Comparison of ENCODE assay signal across 32 cellular contexts in genomic region chr1:33738976-33739375, GRCh38.
"Had no signal": no experiment of that assay in that cellular context is flagged by ENCODE, and none has a peak within 500 bp of the region (broad histone marks: within the 10 kb centered on the region; RNA-seq: fewer than 3 reads in every experiment).

No MANE protein-coding gene starts in this region.

- H3K36me3 ChIP-seq: adrenal gland, brain microvascular endothelial cell, breast epithelium had no signal

- H3K4me1 ChIP-seq: adrenal gland, body of pancreas, breast epithelium had no signal

- H3K27me3 ChIP-seq: adrenal gland, body of pancreas, brain microvascular endothelial cell had no signal

- H3K9me3 Mint-ChIP-seq: activated B cell treated with CpG ODN at 0.5 μM for 24 hours; activated CD4-positive, alpha-beta memory T cell treated with anti-CD3 and anti-CD28 coated beads for 36 hours; activated CD4-positive, alpha-beta T cell treated with anti-CD3 and anti-CD28 coated beads, Interleukin-2, amount 10 ng/mL, durations not matched to agents 24 days and 14 days; activated CD8-positive, alpha-beta T cell treated with anti-CD3 and anti-CD28 coated beads for 36 hours; activated naive CD4-positive, alpha-beta T cell treated with anti-CD3 and anti-CD28 coated beads for 36 hours; activated naive CD4-positive, alpha-beta T cell treated with anti-CD3 and anti-CD28 coated beads, Interleukin-2, amount 50 U/mL, for 72 hours; activated naive CD8-positive, alpha-beta T cell treated with anti-CD3 and anti-CD28 coated beads for 36 hours; activated T-cell treated with anti-CD3 and anti-CD28 coated beads, Interleukin-2, amount 50 U/mL, for 4 hours; activated T-cell treated with anti-CD3 and anti-CD28 coated beads, Interleukin-2, amount 50 U/mL, for 72 hours; activated T-helper 1 cell treated with anti-CD3 and anti-CD28 coated beads, Interleukin-12 subunit alpha, Interleukin-12 subunit beta, Interleukin-2, Interleukin-4 antibody, amounts not matched to agents 30 ng/mL and 10 ng/mL and 1 ng/mL, durations not matched to agents 14 hours and 24 hours and 36 hours; activated T-helper 17 cell treated with anti-CD3 and anti-CD28 coated beads, Interleukin-2, amount 50 U/mL, for 72 hours; T-cell had no signal

- H3K27ac Mint-ChIP-seq: activated B cell treated with CpG ODN at 0.5 μM for 24 hours; activated CD4-positive, alpha-beta memory T cell treated with anti-CD3 and anti-CD28 coated beads for 36 hours; activated CD4-positive, alpha-beta T cell treated with anti-CD3 and anti-CD28 coated beads, Interleukin-2, amount 10 ng/mL, durations not matched to agents 24 days and 14 days; activated CD8-positive, alpha-beta T cell treated with anti-CD3 and anti-CD28 coated beads for 36 hours; activated naive CD4-positive, alpha-beta T cell treated with anti-CD3 and anti-CD28 coated beads for 36 hours; activated naive CD4-positive, alpha-beta T cell treated with anti-CD3 and anti-CD28 coated beads, Interleukin-2, amount 50 U/mL, for 72 hours; activated naive CD8-positive, alpha-beta T cell treated with anti-CD3 and anti-CD28 coated beads for 36 hours; activated T-cell treated with anti-CD3 and anti-CD28 coated beads, Interleukin-2, amount 50 U/mL, for 72 hours; activated T-helper 1 cell treated with anti-CD3 and anti-CD28 coated beads, Interleukin-12 subunit alpha, Interleukin-12 subunit beta, Interleukin-2, Interleukin-4 antibody, amounts not matched to agents 30 ng/mL and 10 ng/mL and 1 ng/mL, durations not matched to agents 14 hours and 24 hours and 36 hours; activated T-helper 17 cell treated with anti-CD3 and anti-CD28 coated beads, Interleukin-2, amount 50 U/mL, for 72 hours; T-cell; T-helper 17 cell had no signal

- H3K4me1 Mint-ChIP-seq: activated B cell treated with CpG ODN at 0.5 μM for 24 hours; activated CD4-positive, alpha-beta T cell treated with anti-CD3 and anti-CD28 coated beads, Interleukin-2, amount 10 ng/mL, durations not matched to agents 24 days and 14 days; activated naive CD8-positive, alpha-beta T cell treated with anti-CD3 and anti-CD28 coated beads for 36 hours; activated T-helper 17 cell treated with anti-CD3 and anti-CD28 coated beads, Interleukin-2, amount 50 U/mL, for 72 hours; T-cell had no signal

- H3K27ac ChIP-seq: adrenal gland, body of pancreas, brain microvascular endothelial cell, breast epithelium, VCaP had no signal

- ATAC-seq: activated CD8-positive, alpha-beta T cell treated with anti-CD3 and anti-CD28 coated beads for 36 hours; activated naive CD4-positive, alpha-beta T cell treated with anti-CD3 and anti-CD28 coated beads, Interleukin-2, amount 50 U/mL, for 72 hours; activated T-cell treated with anti-CD3 and anti-CD28 coated beads, Interleukin-2, amount 50 U/mL, for 4 hours; activated T-cell treated with anti-CD3 and anti-CD28 coated beads, Interleukin-2, amount 50 U/mL, for 72 hours; activated T-helper 17 cell treated with anti-CD3 and anti-CD28 coated beads, Interleukin-2, amount 50 U/mL, for 72 hours; body of pancreas; T-cell; T-helper 17 cell had no signal

- H3K4me3 Mint-ChIP-seq: activated B cell treated with CpG ODN at 0.5 μM for 24 hours; activated CD4-positive, alpha-beta memory T cell treated with anti-CD3 and anti-CD28 coated beads for 36 hours; activated CD4-positive, alpha-beta T cell treated with anti-CD3 and anti-CD28 coated beads, Interleukin-2, amount 10 ng/mL, durations not matched to agents 24 days and 14 days; activated CD8-positive, alpha-beta T cell treated with anti-CD3 and anti-CD28 coated beads for 36 hours; activated naive CD4-positive, alpha-beta T cell treated with anti-CD3 and anti-CD28 coated beads for 36 hours; activated naive CD8-positive, alpha-beta T cell treated with anti-CD3 and anti-CD28 coated beads for 36 hours; activated T-cell treated with anti-CD3 and anti-CD28 coated beads, Interleukin-2, amount 50 U/mL, for 4 hours; activated T-cell treated with anti-CD3 and anti-CD28 coated beads, Interleukin-2, amount 50 U/mL, for 72 hours; activated T-helper 1 cell treated with anti-CD3 and anti-CD28 coated beads, Interleukin-12 subunit alpha, Interleukin-12 subunit beta, Interleukin-2, Interleukin-4 antibody, amounts not matched to agents 30 ng/mL and 10 ng/mL and 1 ng/mL, durations not matched to agents 14 hours and 24 hours and 36 hours; activated T-helper 17 cell treated with anti-CD3 and anti-CD28 coated beads, Interleukin-2, amount 50 U/mL, for 72 hours; T-cell; T-helper 17 cell had no signal

- H3K4me3 ChIP-seq: adrenal gland, body of pancreas, breast epithelium had no signal

- H3K9me3 ChIP-seq: adrenal gland, body of pancreas, breast epithelium had no signal

- DNase-seq: activated B cell treated with CpG ODN at 0.5 μM for 24 hours; activated CD4-positive, alpha-beta memory T cell treated with anti-CD3 and anti-CD28 coated beads for 36 hours; activated CD4-positive, alpha-beta T cell treated with anti-CD3 and anti-CD28 coated beads for 4 hours; activated CD4-positive, alpha-beta T cell treated with anti-CD3 and anti-CD28 coated beads, Interleukin-2, amount 10 ng/mL, durations not matched to agents 24 days and 14 days; activated CD4-positive, alpha-beta T cell treated with anti-CD3 and anti-CD28 coated beads, Interleukin-2, amount 50 U/mL, for 1 hour; activated CD4-positive, alpha-beta T cell treated with anti-CD3 and anti-CD28 coated beads, Interleukin-2, amount 50 U/mL, for 4 hours; activated CD4-positive, CD25-positive, alpha-beta regulatory T cell treated with anti-CD3 and anti-CD28 coated beads, Interleukin-2, amount 50 U/mL, for 72 hours; activated CD8-positive, alpha-beta memory T cell treated with anti-CD3 and anti-CD28 coated beads, Interleukin-2, amount 50 U/mL, for 4 hours; activated CD8-positive, alpha-beta T cell treated with anti-CD3 and anti-CD28 coated beads for 36 hours; activated effector memory CD4-positive, alpha-beta T cell treated with anti-CD3 and anti-CD28 coated beads, Interleukin-2, amount 50 U/mL, for 16 hours; activated gamma-delta T cell treated with Interleukin-2 at 50 U/mL for 16 hours; activated naive CD4-positive, alpha-beta T cell; activated naive CD4-positive, alpha-beta T cell treated with anti-CD3 and anti-CD28 coated beads for 36 hours; activated naive CD4-positive, alpha-beta T cell treated with anti-CD3 and anti-CD28 coated beads, Interleukin-2, amount 50 U/mL, for 16 hours; activated naive CD8-positive, alpha-beta T cell treated with anti-CD3 and anti-CD28 coated beads for 36 hours; activated T-cell treated with anti-CD3 and anti-CD28 coated beads for 4 hours; activated T-cell treated with anti-CD3 and anti-CD28 coated beads, Interleukin-2, amount 50 U/mL, for 1 hour; activated T-cell treated with anti-CD3 and anti-CD28 coated beads, Interleukin-2, amount 50 U/mL, for 4 hours; activated T-cell treated with anti-CD3 and anti-CD28 coated beads, Interleukin-2, amount 50 U/mL, for 72 hours; adrenal gland; amniotic stem cell; aorta; body of pancreas; brain microvascular endothelial cell; central memory CD4-positive, alpha-beta T cell; T-cell; T-helper 17 cell had no signal

- H3K36me3 Mint-ChIP-seq: activated CD4-positive, alpha-beta memory T cell treated with anti-CD3 and anti-CD28 coated beads for 36 hours; activated naive CD4-positive, alpha-beta T cell treated with anti-CD3 and anti-CD28 coated beads, Interleukin-2, amount 50 U/mL, for 72 hours; activated naive CD8-positive, alpha-beta T cell treated with anti-CD3 and anti-CD28 coated beads for 36 hours; T-cell had no signal
